ENCODE assay signal across 9 cellular contexts in the genomic region with DNA sequence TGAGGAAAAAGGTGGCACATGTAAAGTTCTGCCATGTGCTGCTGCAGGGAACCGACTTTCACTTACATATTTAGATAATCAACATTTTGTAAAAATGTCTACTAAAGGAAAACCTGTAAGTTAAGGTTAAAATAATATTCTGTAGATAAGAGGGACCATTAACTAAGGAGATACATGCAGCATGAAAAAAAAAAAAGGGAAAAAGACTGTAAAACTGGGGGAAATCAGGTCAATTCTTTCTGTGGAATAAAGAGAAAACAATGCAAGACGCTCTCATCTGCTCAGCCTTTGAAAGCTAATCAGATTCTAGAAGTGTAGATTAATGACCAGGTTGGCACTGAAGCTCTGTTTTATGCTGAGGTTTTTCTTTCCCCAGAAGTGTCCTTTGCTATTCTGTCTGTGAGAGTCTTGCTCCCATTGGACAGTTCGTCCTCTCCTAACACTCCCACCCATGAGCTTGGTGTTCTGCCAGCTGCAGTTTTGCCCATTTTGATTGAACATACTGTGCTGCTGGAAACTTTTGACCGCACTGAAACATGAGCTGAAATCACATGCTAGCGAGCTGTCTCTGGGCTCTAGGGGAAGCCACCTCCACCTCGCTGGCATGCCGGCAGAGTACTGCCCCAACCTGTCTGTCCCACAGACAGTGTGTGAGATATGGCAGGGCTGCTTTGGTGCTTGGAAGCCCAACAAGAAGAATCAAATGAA. TPM values are rescaled to one million over a fixed set of nuclear protein-coding genes. Genes with fewer than 3 reads are reported as not detected.
DNase-seq lines count a peak whose midpoint lies in the region; ATAC-seq, FAIRE-seq and TF ChIP-seq lines count a peak whose summit lies in the region.
"Had no signal": no experiment of that assay in that cellular context is flagged by ENCODE, and none has a peak within 500 bp of the region (broad histone marks: within the 10 kb centered on the region; RNA-seq: fewer than 3 reads in every experiment).

No MANE protein-coding gene starts in this region.

- no peaks in the 10 kb centered on the region for H3K9me3 Mint-ChIP-seq in activated CD4-positive, alpha-beta T cell treated with anti-CD3 and anti-CD28 coated beads for 36 hours (ENCODE audit: low read depth)

- FAIRE-seq in keratinocyte (lab: Jason Lieb, UNC) = peak; percentile 84

- peaks cover 46% of the 10 kb centered on the region for H3K4me1 Mint-ChIP-seq in activated CD4-positive, alpha-beta T cell treated with anti-CD3 and anti-CD28 coated beads for 36 hours

- peak overlapping the region; percentile 61 for H3K4me2 ChIP-seq in keratinocyte (ENCODE audit: control insufficient read depth, extremely low read depth, insufficient read depth, low read depth, low read length)

- H2AFZ ChIP-seq in keratinocyte (ENCODE audit: control insufficient read depth, low read length) = no peak overlapping the region

- H3K9me1 ChIP-seq in keratinocyte (ENCODE audit: control insufficient read depth, extremely low read depth, insufficient read depth, low read length) = peaks cover 2% of the 10 kb centered on the region

- peak overlapping the region; percentile 69 for H3K27ac Mint-ChIP-seq in activated CD4-positive, alpha-beta T cell treated with anti-CD3 and anti-CD28 coated beads for 36 hours

- peak overlapping the region; percentile 66 for H3K9ac ChIP-seq in keratinocyte (ENCODE audit: control insufficient read depth, extremely low read depth, insufficient read depth, low read length)

- peaks cover 28% of the 10 kb centered on the region for H3K79me2 ChIP-seq in keratinocyte (ENCODE audit: control insufficient read depth, insufficient read depth, low read length)

- H3K27me3 ChIP-seq in keratinocyte (ENCODE audit: control insufficient read depth, extremely low read depth, insufficient read depth, low read length) = no peaks in the 10 kb centered on the region
- H3K27me3 ChIP-seq in spleen (replicated peaks in 1 of 7) = no peaks in the 10 kb centered on the region

- H3K36me3 ChIP-seq in keratinocyte (ENCODE audit: control insufficient read depth in 2 of 2, extremely low read depth in 1 of 2, insufficient read depth in 2 of 2, low read length in 2 of 2) (peaks cover 4 to 16% of the 10 kb centered on the region in 2 experiments), spleen (peaks cover 0 to 84% (median 30%) of the 10 kb centered on the region in 6 donors)

- H3K9me3 ChIP-seq in keratinocyte (ENCODE audit: control insufficient read depth, low read depth, low read length) = no peaks in the 10 kb centered on the region
- no peaks in the 10 kb centered on the region for H3K9me3 ChIP-seq in spleen

- POLR2A ChIA-PET in activated CD4-positive, alpha-beta T cell treated with anti-CD3 and anti-CD28 coated beads for 36 hours (lab: Charles Lee) = no interaction called here

- DNase-seq in activated CD4-positive, alpha-beta T cell treated with anti-CD3 and anti-CD28 coated beads for 36 hours = peak; percentile 18
- DNase-seq in activated CD4-positive, alpha-beta T cell treated with anti-CD3 and anti-CD28 coated beads for 48 hours = no peak
- DNase-seq in astrocyte of the hippocampus (ENCODE audit: low read depth, low spot score) (peak; percentile 96), keratinocyte (ENCODE audit: low read depth, low spot score) (peak; percentile 76), spleen (no peak), COLO668 (lab: John Stamatoyannopoulos, UW; ENCODE audit: unreplicated experiment) (no peak), NCI-H128 (lab: John Stamatoyannopoulos, UW; ENCODE audit: unreplicated experiment) (no peak)

- H3K27me3 Mint-ChIP-seq in activated CD4-positive, alpha-beta T cell treated with anti-CD3 and anti-CD28 coated beads for 36 hours = no peaks in the 10 kb centered on the region

- TF ChIP-seq POLR2A in spleen (IDR thresholded peaks at IDR 0.05) = no peak

- CTCF ChIA-PET in activated CD4-positive, alpha-beta T cell treated with anti-CD3 and anti-CD28 coated beads for 36 hours (lab: Charles Lee) = interaction anchor here (0.5 to 3.1 kb wide), 12 partner anchors 9 to 119 kb away, joined by 3 to 17 read pairs (median 4); partner anchors contain the start of gene ARPC3

- peaks cover 68% of the 10 kb centered on the region for H3K4me1 ChIP-seq in keratinocyte (ENCODE audit: control insufficient read depth, extremely low read depth, insufficient read depth, low read length)
- H3K4me1 ChIP-seq in spleen = peaks cover 3 to 69% (median 25%) of the 10 kb centered on the region in 6 donors

- H3K27ac ChIP-seq in keratinocyte (ENCODE audit: control insufficient read depth, insufficient read depth, low read length) (peak overlapping the region; percentile 90), spleen (peak overlapping the region in 6 of 8 donors; percentile 41 to 73 (median 66))
- H3K27ac ChIP-seq: SK-N-MC had no signal

- peaks cover 51% of the 10 kb centered on the region for H3K36me3 Mint-ChIP-seq in activated CD4-positive, alpha-beta T cell treated with anti-CD3 and anti-CD28 coated beads for 36 hours (ENCODE audit: low read depth)

- peak overlapping the region in 2 of 3 experiments; percentile 6 to 21 for H3K4me3 ChIP-seq in keratinocyte (ENCODE audit: control insufficient read depth in 2 of 3, extremely low read depth in 1 of 3, insufficient read depth in 2 of 3, low read depth in 1 of 3, low read length in 3 of 3)
- no peak overlapping the region for H3K4me3 ChIP-seq in spleen
- H3K4me3 ChIP-seq: SK-N-MC had no signal

- H4K20me1 ChIP-seq in keratinocyte (ENCODE audit: control insufficient read depth, extremely low read depth, insufficient read depth, low read length) = no peaks in the 10 kb centered on the region

- no peak overlapping the region for H3K4me3 Mint-ChIP-seq in activated CD4-positive, alpha-beta T cell treated with anti-CD3 and anti-CD28 coated beads for 36 hours

- no peak for TF ChIP-seq CTCF in keratinocyte (optimal IDR thresholded peaks at IDR 0.05 in 1 of 3, IDR thresholded peaks at IDR 0.05 in 1 of 3, conservative IDR thresholded peaks at IDR 0.05 in 1 of 3; ENCODE audit: extremely low read depth in 1 of 3, insufficient read depth in 2 of 3, low read length in 3 of 3)
- no peak for TF ChIP-seq CTCF in spleen (IDR thresholded peaks at IDR 0.05 in 8 of 11, conservative IDR thresholded peaks at IDR 0.05 in 3 of 11)

- intact Hi-C loops in activated CD4-positive, alpha-beta T cell treated with anti-CD3 and anti-CD28 coated beads for 36 hours (cut with DNase I, micrococcal nuclease) = loop anchor here in 1 of 2 experiments (10.0 kb wide), 1 partner anchor 281 kb away; no protein-coding TSS in a partner anchor
- intact Hi-C loops in spleen (cut with DNase I; ENCODE audit: low total_unique reads) = no loop called here

- dilution Hi-C loops in keratinocyte (cut with MboI; ENCODE audit: extremely low pct_ligation_motif_present, low sequenced_read_pairs) = no loop called here

- ATAC-seq in activated CD4-positive, alpha-beta T cell treated with anti-CD3 and anti-CD28 coated beads for 36 hours = peak; percentile 39
- ATAC-seq in GM18868 (IDR thresholded peaks at IDR 0.05; ENCODE audit: unreplicated experiment) = no peak

- 70 to 81% (median 77%) methylated on average over 7 of the region's 7 CpGs for WGBS in spleen, 5 donors

RNA-seq across cellular contexts. Expression of gene PPTC7, which starts 39.7 kb away (rescaled TPM):
- 10 to 100 TPM; 33.4 to 36.5 TPM for total RNA-seq in activated CD4-positive, alpha-beta T cell treated with anti-CD3 and anti-CD28 coated beads for 36 hours
- polyA plus RNA-seq in keratinocyte = 23.3 to 35.9 TPM (median 23.7 TPM) in 3 replicates
- polyA plus RNA-seq in keratinocyte (2011; ENCODE audit: low read depth) = 5.6 TPM
- 14.6 and 27.5 TPM in 2 replicates for polyA plus RNA-seq in keratinocyte (2011; cell fraction: cytosol; rRNA removed)
- 21.6 and 28.6 TPM in 2 replicates for polyA plus RNA-seq in keratinocyte (2011; cell fraction: nucleus; rRNA removed)
- polyA plus RNA-seq in keratinocyte (2012; ENCODE audit: low replicate concordance) = 16.2 and 20.7 TPM in 2 replicates
- 35.9 to 44.9 TPM (median 36.5 TPM) in 3 replicates for polyA minus RNA-seq in keratinocyte
- 27.0 TPM for polyA minus RNA-seq in keratinocyte (2011; cell fraction: cytosol; rRNA and poly(A)+ RNA removed)
- polyA minus RNA-seq in keratinocyte (2011; cell fraction: nucleus; rRNA and poly(A)+ RNA removed) = 17.8 and 30.9 TPM in 2 replicates
- total RNA-seq in spleen = 10 to 100 TPM; 20.1 to 27.3 (median 26.5) TPM
- 1 to 10 TPM; 7.5 to 9.9 (median 8.3) TPM for polyA plus RNA-seq in spleen

RNA-seq across cellular contexts. Expression of gene RAD9B, which starts 41.3 kb away (rescaled TPM):
- total RNA-seq in activated CD4-positive, alpha-beta T cell treated with anti-CD3 and anti-CD28 coated beads for 36 hours = 1 to 10 TPM; 1.5 to 2.2 TPM
- polyA plus RNA-seq in keratinocyte = 0.15 to 0.41 TPM (median 0.31 TPM) in 3 replicates
- 0.19 TPM for polyA plus RNA-seq in keratinocyte (2011; ENCODE audit: low read depth)
- 0.57 and 0.63 TPM in 2 replicates for polyA plus RNA-seq in keratinocyte (2011; cell fraction: cytosol; rRNA removed)
- polyA plus RNA-seq in keratinocyte (2011; cell fraction: nucleus; rRNA removed) = 0.48 and 0.51 TPM in 2 replicates
- 0.25 and 0.27 TPM in 2 replicates for polyA plus RNA-seq in keratinocyte (2012; ENCODE audit: low replicate concordance)
- 0.20 to 2.0 TPM in 2 of 3 replicates, not detected in the other for polyA minus RNA-seq in keratinocyte
- polyA minus RNA-seq in keratinocyte (2011; cell fraction: cytosol; rRNA and poly(A)+ RNA removed) = not detected
- polyA minus RNA-seq in keratinocyte (2011; cell fraction: nucleus; rRNA and poly(A)+ RNA removed) = 0.11 and 0.31 TPM in 2 replicates
- total RNA-seq in spleen = 1 to 10 TPM in 6 of 7 donors, under 1 TPM in 1; 0.67 to 2.2 (median 1.4) TPM
- under 1 TPM; 0.35 to 0.74 (median 0.61) TPM for polyA plus RNA-seq in spleen

RNA-seq across cellular contexts. Expression of gene VPS29, which starts 41.5 kb away (rescaled TPM):
- total RNA-seq in activated CD4-positive, alpha-beta T cell treated with anti-CD3 and anti-CD28 coated beads for 36 hours = 100 to 1,000 TPM in 1 of 2 experiments, 10 to 100 TPM in 1; 84.4 to 103 TPM
- polyA plus RNA-seq in keratinocyte = 165 to 219 TPM (median 166 TPM) in 3 replicates
- 42.3 TPM for polyA plus RNA-seq in keratinocyte (2011; ENCODE audit: low read depth)
- polyA plus RNA-seq in keratinocyte (2011; cell fraction: cytosol; rRNA removed) = 165 and 304 TPM in 2 replicates
- polyA plus RNA-seq in keratinocyte (2011; cell fraction: nucleus; rRNA removed) = 195 and 206 TPM in 2 replicates
- polyA plus RNA-seq in keratinocyte (2012; ENCODE audit: low replicate concordance) = 124 and 129 TPM in 2 replicates
- polyA minus RNA-seq in keratinocyte = 18.8 to 152 TPM (median 97.9 TPM) in 3 replicates
- 48.7 TPM for polyA minus RNA-seq in keratinocyte (2011; cell fraction: cytosol; rRNA and poly(A)+ RNA removed)
- polyA minus RNA-seq in keratinocyte (2011; cell fraction: nucleus; rRNA and poly(A)+ RNA removed) = 30.4 and 33.1 TPM in 2 replicates
- total RNA-seq in spleen = 100 to 1,000 TPM in 4 of 7 donors, 10 to 100 TPM in 3; 77.9 to 131 (median 103) TPM
- 100 to 1,000 TPM; 152 to 228 (median 193) TPM for polyA plus RNA-seq in spleen

Comparison
In these comparisons a context has a peak if more than half of its experiments do, and no peak if none do; other contexts are left out.
1. DNase-seq: peak in activated CD4-positive, alpha-beta T cell treated with anti-CD3 and anti-CD28 coated beads for 36 hours (single experiment), astrocyte of the hippocampus (single experiment) and keratinocyte (single experiment); none in activated CD4-positive, alpha-beta T cell treated with anti-CD3 and anti-CD28 coated beads for 48 hours (single experiment), spleen (single experiment), COLO668 (single experiment) and NCI-H128 (single experiment).
2. H3K4me3 ChIP-seq: peak in keratinocyte (2 of 3); none in spleen (0 of 8).